ENCODE assay signal across 35 cellular contexts in the genomic region with DNA sequence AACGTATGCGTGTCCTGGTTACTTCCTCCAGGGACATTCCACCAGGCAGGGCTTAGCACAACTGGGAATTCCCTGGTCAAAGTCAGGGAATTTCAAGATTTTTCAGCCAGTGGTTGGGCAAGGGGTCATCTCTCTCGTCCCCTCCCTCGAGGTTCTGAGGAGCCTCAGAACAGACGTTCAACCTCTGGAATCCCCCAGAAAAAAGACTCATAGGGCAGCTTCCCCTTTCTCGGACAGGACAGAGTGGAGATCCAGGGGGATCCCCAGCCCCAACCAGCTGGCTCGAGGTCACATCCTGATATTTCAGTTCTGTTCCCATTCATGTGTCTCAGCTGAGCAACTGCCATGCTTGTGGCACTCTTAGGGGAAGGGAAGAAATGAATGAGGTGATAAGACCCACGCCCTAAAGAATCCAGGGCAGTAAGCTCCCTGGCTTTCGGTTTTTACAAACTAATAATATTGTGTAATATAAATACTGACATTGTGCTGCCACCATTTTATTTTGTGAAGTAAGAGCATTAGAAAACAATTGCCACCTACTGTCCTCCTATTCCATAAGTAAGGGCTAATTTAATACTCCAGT. TPM values are rescaled to one million over a fixed set of nuclear protein-coding genes. Genes with fewer than 3 reads are reported as not detected.
DNase-seq lines count a peak whose midpoint lies in the region; ATAC-seq and TF ChIP-seq lines count a peak whose summit lies in the region.
"Had no signal": no experiment of that assay in that cellular context is flagged by ENCODE, and none has a peak within 500 bp of the region (broad histone marks: within the 10 kb centered on the region; RNA-seq: fewer than 3 reads in every experiment).

No MANE protein-coding gene starts in this region.

- TF ChIP-seq CTCF in esophagus squamous epithelium (IDR thresholded peaks at IDR 0.05) (no peak), psoas muscle (IDR thresholded peaks at IDR 0.05) (no peak)

- H3K4me1 ChIP-seq in esophagus squamous epithelium (peaks cover 29 to 70% (median 35%) of the 10 kb centered on the region in 3 donors), psoas muscle (no peaks in the 10 kb centered on the region)
- H3K4me1 ChIP-seq: BE2C had no signal

- peaks cover 8% of the 10 kb centered on the region for H3K27me3 Mint-ChIP-seq in activated T-helper 1 cell treated with anti-CD3 and anti-CD28 coated beads, Interleukin-12 subunit alpha, Interleukin-12 subunit beta, Interleukin-2, Interleukin-4 antibody, amounts not matched to agents 30 ng/mL and 10 ng/mL and 1 ng/mL, durations not matched to agents 14 hours and 24 hours and 36 hours (ENCODE audit: insufficient read depth)

- ATAC-seq in HG02588 (IDR thresholded peaks at IDR 0.05; ENCODE audit: unreplicated experiment) (peak; percentile 37), psoas muscle (no peak)
- ATAC-seq: activated CD4-positive, alpha-beta T cell treated with anti-CD3 and anti-CD28 coated beads for 36 hours; activated CD8-positive, alpha-beta T cell treated with anti-CD3 and anti-CD28 coated beads, Interleukin-2, amount 10 ng/mL, durations not matched to agents 7 days and 5 days; activated naive CD4-positive, alpha-beta T cell treated with anti-CD3 and anti-CD28 coated beads, Interleukin-2, amount 50 U/mL, for 72 hours; sciatic nerve had no signal

- peaks cover 0 to 19% (median 0%) of the 10 kb centered on the region in 4 donors for H3K27me3 ChIP-seq in esophagus squamous epithelium
- peaks cover 0 to 9% (median 0%) of the 10 kb centered on the region in 3 donors for H3K27me3 ChIP-seq in psoas muscle (ENCODE audit: insufficient read depth in 3 of 3, low read length in 2 of 3)
- H3K27me3 ChIP-seq: BE2C had no signal

- WGBS in esophagus squamous epithelium, 2 donors, result 56 to 66% methylated on average over 7 of the region's 9 CpGs
- WGBS in psoas muscle, 3 donors, result 34 to 38% (median 37%) methylated on average over 9 of the region's 9 CpGs

- DNase-seq in CD1c-positive myeloid dendritic cell (ENCODE audit: extremely low spot score), result peak; percentile 20
- DNase-seq in esophagus squamous epithelium (lab: John Stamatoyannopoulos, UW), result no peak
- DNase-seq in psoas muscle, result no peak
- DNase-seq in nucleus accumbens (lab: John Stamatoyannopoulos, UW), result no peak
- DNase-seq in ACHN, result no peak
- no peak for DNase-seq in activated T-helper 1 cell treated with anti-CD3 and anti-CD28 coated beads, Interleukin-12 subunit alpha, Interleukin-12 subunit beta, Interleukin-2, Interleukin-4 antibody, amounts not matched to agents 30 ng/mL and 10 ng/mL and 1 ng/mL, durations not matched to agents 14 hours and 24 hours and 36 hours (ENCODE audit: low spot score)
- DNase-seq in amniotic stem cell (lab: John Stamatoyannopoulos, UW), result no peak
- DNase-seq: activated CD4-positive, alpha-beta T cell treated with anti-CD3 and anti-CD28 coated beads for 36 hours; activated CD8-positive, alpha-beta T cell treated with anti-CD3 and anti-CD28 coated beads, Interleukin-2, amount 10 ng/mL, durations not matched to agents 7 days and 5 days; aorta; BE2C; caudate nucleus; COR-L47; DMS79 treated with DMSO at 0.1 percent for 48 hours; GOT3; HFFc6; kidney; NCI-H1105; NCI-H187 treated with DMSO at 0.1 percent for 48 hours; NCI-H524 treated with DMSO at 0.1 percent for 48 hours; PC-9; SHP77 treated with DMSO at 0.1 percent for 48 hours; stimulated activated CD4-positive, alpha-beta T cell treated with anti-CD3 and anti-CD28 coated beads, Interleukin-15, amount 100 ng/mL, for 24 hours; stimulated activated naive CD4-positive, alpha-beta T cell treated with Interleukin-2 at 50 U/mL for 16 hours had no signal

- H3K27ac ChIP-seq in esophagus squamous epithelium, result peak overlapping the region in 3 of 4 donors; percentile 31 to 54 (median 42)
- peak overlapping the region; percentile 36 for H3K27ac ChIP-seq in psoas muscle
- H3K27ac ChIP-seq: PC-9 had no signal

- intact Hi-C loops in esophagus squamous epithelium (cut with DNase I) (no loop called here), psoas muscle (cut with DNase I) (no loop called here)
- intact Hi-C loops in activated T-helper 1 cell treated with anti-CD3 and anti-CD28 coated beads, Interleukin-12 subunit alpha, Interleukin-12 subunit beta, Interleukin-2, Interleukin-4 antibody, amounts not matched to agents 30 ng/mL and 10 ng/mL and 1 ng/mL, durations not matched to agents 14 hours and 24 hours and 36 hours (cut with micrococcal nuclease), result no loop called here

- TF ChIP-seq POLR2A in esophagus squamous epithelium (IDR thresholded peaks at IDR 0.05), result no peak

- H3K9me3 ChIP-seq in esophagus squamous epithelium (no peaks in the 10 kb centered on the region), psoas muscle (no peaks in the 10 kb centered on the region)
- H3K9me3 ChIP-seq: BE2C had no signal

- H3K36me3 ChIP-seq in esophagus squamous epithelium (no peaks in the 10 kb centered on the region), psoas muscle (ENCODE audit: insufficient read depth in 1 of 2, low read depth in 1 of 2) (peaks cover 0 to 8% of the 10 kb centered on the region in 2 donors)
- H3K36me3 ChIP-seq: BE2C had no signal

- in situ Hi-C loops in ACHN (cut with HindIII; ENCODE audit: low pct_ligation_motif_present, low pct_unique_long_range_greater_than_20kb, low sequenced_read_pairs), result no loop called here

- no peak overlapping the region for H3K27ac Mint-ChIP-seq in activated T-helper 1 cell treated with anti-CD3 and anti-CD28 coated beads, Interleukin-12 subunit alpha, Interleukin-12 subunit beta, Interleukin-2, Interleukin-4 antibody, amounts not matched to agents 30 ng/mL and 10 ng/mL and 1 ng/mL, durations not matched to agents 14 hours and 24 hours and 36 hours
- H3K27ac Mint-ChIP-seq: activated CD4-positive, alpha-beta T cell treated with anti-CD3 and anti-CD28 coated beads for 36 hours; activated CD8-positive, alpha-beta T cell treated with anti-CD3 and anti-CD28 coated beads, Interleukin-2, amount 10 ng/mL, durations not matched to agents 7 days and 5 days; activated naive CD4-positive, alpha-beta T cell treated with anti-CD3 and anti-CD28 coated beads, Interleukin-2, amount 50 U/mL, for 72 hours; dendritic cell treated with granulocyte-macrophage colony-stimulating factor and Interleukin-4, amounts not matched to agents 40 ng/mL and 50 ng/mL, for 4 days; HFFc6; IgD-negative memory B cell; progenitor cell of endocrine pancreas had no signal

- H3K4me3 ChIP-seq in esophagus squamous epithelium, result no peak overlapping the region
- no peak overlapping the region for H3K4me3 ChIP-seq in psoas muscle
- H3K4me3 ChIP-seq: PC-9 had no signal

- no peaks in the 10 kb centered on the region for H3K36me3 Mint-ChIP-seq in activated T-helper 1 cell treated with anti-CD3 and anti-CD28 coated beads, Interleukin-12 subunit alpha, Interleukin-12 subunit beta, Interleukin-2, Interleukin-4 antibody, amounts not matched to agents 30 ng/mL and 10 ng/mL and 1 ng/mL, durations not matched to agents 14 hours and 24 hours and 36 hours (ENCODE audit: low read depth)
- H3K36me3 Mint-ChIP-seq: activated naive CD4-positive, alpha-beta T cell treated with anti-CD3 and anti-CD28 coated beads, Interleukin-2, amount 50 U/mL, for 72 hours; IgD-negative memory B cell had no signal

- no peak overlapping the region for H3K4me3 Mint-ChIP-seq in activated T-helper 1 cell treated with anti-CD3 and anti-CD28 coated beads, Interleukin-12 subunit alpha, Interleukin-12 subunit beta, Interleukin-2, Interleukin-4 antibody, amounts not matched to agents 30 ng/mL and 10 ng/mL and 1 ng/mL, durations not matched to agents 14 hours and 24 hours and 36 hours
- H3K4me3 Mint-ChIP-seq: activated CD4-positive, alpha-beta T cell treated with anti-CD3 and anti-CD28 coated beads for 36 hours; activated CD8-positive, alpha-beta T cell treated with anti-CD3 and anti-CD28 coated beads, Interleukin-2, amount 10 ng/mL, durations not matched to agents 7 days and 5 days; dendritic cell treated with granulocyte-macrophage colony-stimulating factor and Interleukin-4, amounts not matched to agents 40 ng/mL and 50 ng/mL, for 4 days; HFFc6; IgD-negative memory B cell had no signal

- no peaks in the 10 kb centered on the region for H3K9me3 Mint-ChIP-seq in activated T-helper 1 cell treated with anti-CD3 and anti-CD28 coated beads, Interleukin-12 subunit alpha, Interleukin-12 subunit beta, Interleukin-2, Interleukin-4 antibody, amounts not matched to agents 30 ng/mL and 10 ng/mL and 1 ng/mL, durations not matched to agents 14 hours and 24 hours and 36 hours
- H3K9me3 Mint-ChIP-seq: activated naive CD4-positive, alpha-beta T cell treated with anti-CD3 and anti-CD28 coated beads, Interleukin-2, amount 50 U/mL, for 72 hours; dendritic cell treated with granulocyte-macrophage colony-stimulating factor and Interleukin-4, amounts not matched to agents 40 ng/mL and 50 ng/mL, for 4 days; HFFc6; IgD-negative memory B cell had no signal

- H3K4me1 Mint-ChIP-seq in activated T-helper 1 cell treated with anti-CD3 and anti-CD28 coated beads, Interleukin-12 subunit alpha, Interleukin-12 subunit beta, Interleukin-2, Interleukin-4 antibody, amounts not matched to agents 30 ng/mL and 10 ng/mL and 1 ng/mL, durations not matched to agents 14 hours and 24 hours and 36 hours (ENCODE audit: low read depth), result no peaks in the 10 kb centered on the region
- H3K4me1 Mint-ChIP-seq: activated CD4-positive, alpha-beta T cell treated with anti-CD3 and anti-CD28 coated beads for 36 hours had no signal

RNA-seq across cellular contexts. Expression of a gene that starts 5.0 kb away (rescaled TPM):
- total RNA-seq in esophagus squamous epithelium (100 to 1,000 TPM; 242 to 377 (median 320) TPM), psoas muscle (10 to 100 TPM in 2 of 4 donors, 1 to 10 TPM in 1, under 1 TPM in 1; 0.92 to 17.7 (median 6.0) TPM)
- polyA plus RNA-seq in psoas muscle, result 1 to 10 TPM in 2 of 3 donors, under 1 TPM in 1; 0.23 to 7.4 (median 5.4) TPM
- not detected in 2 replicates for total RNA-seq in activated T-helper 1 cell treated with anti-CD3 and anti-CD28 coated beads, Interleukin-12 subunit alpha, Interleukin-12 subunit beta, Interleukin-2, Interleukin-4 antibody, amounts not matched to agents 30 ng/mL and 10 ng/mL and 1 ng/mL, durations not matched to agents 14 hours and 24 hours and 36 hours
- total RNA-seq: activated CD4-positive, alpha-beta T cell treated with anti-CD3 and anti-CD28 coated beads for 36 hours; activated CD8-positive, alpha-beta T cell treated with anti-CD3 and anti-CD28 coated beads, Interleukin-2, amount 10 ng/mL, durations not matched to agents 7 days and 5 days; activated naive CD4-positive, alpha-beta T cell treated with anti-CD3 and anti-CD28 coated beads, Interleukin-2, amount 50 U/mL, for 72 hours; HFFc6; mononuclear cell; temporal lobe had no signal
- polyA plus RNA-seq: IgD-negative memory B cell, neural cell had no signal

RNA-seq across cellular contexts. Expression of a gene that starts 17.4 kb away (rescaled TPM):
- not detected for total RNA-seq in esophagus squamous epithelium
- total RNA-seq in psoas muscle, result 1,000 to 10,000 TPM; 2,137 to 4,600 (median 3,389) TPM
- polyA plus RNA-seq in psoas muscle, result 1,000 to 10,000 TPM in 2 of 3 donors, 100 to 1,000 TPM in 1; 734 to 2,687 (median 2,500) TPM
- not detected in 2 replicates for total RNA-seq in activated T-helper 1 cell treated with anti-CD3 and anti-CD28 coated beads, Interleukin-12 subunit alpha, Interleukin-12 subunit beta, Interleukin-2, Interleukin-4 antibody, amounts not matched to agents 30 ng/mL and 10 ng/mL and 1 ng/mL, durations not matched to agents 14 hours and 24 hours and 36 hours
- total RNA-seq: activated CD4-positive, alpha-beta T cell treated with anti-CD3 and anti-CD28 coated beads for 36 hours; activated CD8-positive, alpha-beta T cell treated with anti-CD3 and anti-CD28 coated beads, Interleukin-2, amount 10 ng/mL, durations not matched to agents 7 days and 5 days; activated naive CD4-positive, alpha-beta T cell treated with anti-CD3 and anti-CD28 coated beads, Interleukin-2, amount 50 U/mL, for 72 hours; aorta; glomerular endothelial cell; HFFc6; kidney; lower leg skin; mononuclear cell; PC-9; progenitor cell of endocrine pancreas; temporal lobe had no signal
- polyA plus RNA-seq: IgD-negative memory B cell had no signal

RNA-seq across cellular contexts. Expression of a gene that starts 26.6 kb away (rescaled TPM):
- total RNA-seq in esophagus squamous epithelium (1 to 10 TPM; 1.3 to 6.1 (median 1.8) TPM), psoas muscle (10 to 100 TPM in 1 of 4 donors, 1 to 10 TPM in 3; 4.3 to 26.6 (median 6.1) TPM)
- polyA plus RNA-seq in psoas muscle, result 1 to 10 TPM in 2 of 3 donors, under 1 TPM in 1; 0.52 to 5.9 (median 4.3) TPM
- total RNA-seq in activated T-helper 1 cell treated with anti-CD3 and anti-CD28 coated beads, Interleukin-12 subunit alpha, Interleukin-12 subunit beta, Interleukin-2, Interleukin-4 antibody, amounts not matched to agents 30 ng/mL and 10 ng/mL and 1 ng/mL, durations not matched to agents 14 hours and 24 hours and 36 hours, result not detected in 2 replicates
- total RNA-seq: activated CD4-positive, alpha-beta T cell treated with anti-CD3 and anti-CD28 coated beads for 36 hours; activated CD8-positive, alpha-beta T cell treated with anti-CD3 and anti-CD28 coated beads, Interleukin-2, amount 10 ng/mL, durations not matched to agents 7 days and 5 days; activated naive CD4-positive, alpha-beta T cell treated with anti-CD3 and anti-CD28 coated beads, Interleukin-2, amount 50 U/mL, for 72 hours; HFFc6 had no signal
- polyA plus RNA-seq: IgD-negative memory B cell, neural cell had no signal

Comparison
In these comparisons a context has a peak if more than half of its experiments do, and no peak if none do; other contexts are left out.
1. RNA of a gene that starts 5.0 kb away (total RNA-seq): 242 to 377 TPM in esophagus squamous epithelium; 0.92 to 17.7 TPM in psoas muscle and not detected in activated T-helper 1 cell treated with anti-CD3 and anti-CD28 coated beads, Interleukin-12 subunit alpha, Interleukin-12 subunit beta, Interleukin-2, Interleukin-4 antibody, amounts not matched to agents 30 ng/mL and 10 ng/mL and 1 ng/mL, durations not matched to agents 14 hours and 24 hours and 36 hours; every median in the first group is over 10 times any median in the second.
2. RNA of a gene that starts 17.4 kb away (total RNA-seq): 2,137 to 4,600 TPM in psoas muscle; not detected in activated T-helper 1 cell treated with anti-CD3 and anti-CD28 coated beads, Interleukin-12 subunit alpha, Interleukin-12 subunit beta, Interleukin-2, Interleukin-4 antibody, amounts not matched to agents 30 ng/mL and 10 ng/mL and 1 ng/mL, durations not matched to agents 14 hours and 24 hours and 36 hours and not detected in esophagus squamous epithelium; every median in the first group is over 1,000 times any median in the second.